In the genomic region with DNA sequence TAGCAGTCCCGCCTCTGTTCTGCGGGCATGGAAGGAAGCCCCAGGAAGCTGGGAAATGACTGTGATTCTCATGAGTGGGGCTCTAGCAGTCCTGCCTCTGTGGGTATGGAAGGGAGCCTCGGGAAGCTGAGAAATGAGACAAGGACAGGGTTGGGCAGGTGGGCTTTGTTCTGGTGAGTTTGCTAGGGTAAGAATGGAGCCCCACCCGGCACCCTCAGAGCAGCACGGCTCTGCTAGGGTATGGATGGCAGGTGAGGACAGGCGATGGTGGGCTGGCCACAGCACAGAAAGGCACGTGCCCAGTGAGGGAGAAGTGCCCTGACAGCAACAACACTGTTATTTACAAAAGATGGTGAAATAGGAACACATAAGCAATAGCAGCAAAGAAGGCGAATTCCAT, we compare ENCODE assay signal across 19 cellular contexts.
"Had no signal": no experiment of that assay in that cellular context is flagged by ENCODE, and none has a peak within 500 bp of the region (broad histone marks: within the 10 kb centered on the region; RNA-seq: fewer than 3 reads in every experiment).

No MANE protein-coding gene starts in this region.

- H3K27ac ChIP-seq: body of pancreas, dorsolateral prefrontal cortex, SK-N-MC, skin epidermis had no signal

- H3K27ac Mint-ChIP-seq: activated CD4-positive, alpha-beta T cell treated with anti-CD3 and anti-CD28 coated beads for 36 hours; activated naive CD8-positive, alpha-beta T cell treated with anti-CD3 and anti-CD28 coated beads for 36 hours; activated T-helper 17 cell treated with anti-CD3 and anti-CD28 coated beads, Interleukin-2, amount 50 U/mL, for 72 hours; memory B cell; stimulated activated naive CD8-positive, alpha-beta T cell treated with anti-CD3 and anti-CD28 coated beads, Interleukin-15, Interleukin-2, amounts not matched to agents 100 ng/mL and 50 ng/mL, for 24 hours; T-helper 2 cell treated with Interferon-gamma antibody and Interleukin-4, amounts not matched to agents 5 μg/mL and 100 μg/mL, for 36 hours had no signal

- H3K9me3 Mint-ChIP-seq: activated naive CD8-positive, alpha-beta T cell treated with anti-CD3 and anti-CD28 coated beads for 36 hours; activated T-helper 17 cell treated with anti-CD3 and anti-CD28 coated beads, Interleukin-2, amount 50 U/mL, for 72 hours; memory B cell; naive thymus-derived CD8-positive, alpha-beta T cell; stimulated activated naive CD8-positive, alpha-beta T cell treated with anti-CD3 and anti-CD28 coated beads, Interleukin-15, Interleukin-2, amounts not matched to agents 100 ng/mL and 50 ng/mL, for 24 hours; T-helper 2 cell treated with Interferon-gamma antibody and Interleukin-4, amounts not matched to agents 5 μg/mL and 100 μg/mL, for 36 hours; WTC11 had no signal

- H3K27me3 ChIP-seq: body of pancreas, heart right ventricle had no signal

- H3K27me3 Mint-ChIP-seq: activated CD4-positive, alpha-beta T cell treated with anti-CD3 and anti-CD28 coated beads for 36 hours; activated naive CD8-positive, alpha-beta T cell treated with anti-CD3 and anti-CD28 coated beads for 36 hours; activated T-helper 17 cell treated with anti-CD3 and anti-CD28 coated beads, Interleukin-2, amount 50 U/mL, for 72 hours; memory B cell; naive thymus-derived CD8-positive, alpha-beta T cell; stimulated activated naive CD8-positive, alpha-beta T cell treated with anti-CD3 and anti-CD28 coated beads, Interleukin-15, Interleukin-2, amounts not matched to agents 100 ng/mL and 50 ng/mL, for 24 hours had no signal

- DNase-seq: activated CD4-positive, alpha-beta T cell treated with anti-CD3 and anti-CD28 coated beads for 36 hours; activated CD4-positive, alpha-beta T cell treated with anti-CD3 and anti-CD28 coated beads, Interleukin-2, amount 50 U/mL, for 48 hours; activated naive CD4-positive, alpha-beta T cell; activated naive CD8-positive, alpha-beta T cell treated with anti-CD3 and anti-CD28 coated beads for 36 hours; amniotic stem cell; body of pancreas; central memory CD4-positive, alpha-beta T cell; dorsolateral prefrontal cortex; erythroblast; heart right ventricle; naive thymus-derived CD8-positive, alpha-beta T cell; retina had no signal

- H3K4me3 ChIP-seq: body of pancreas, dorsolateral prefrontal cortex, heart right ventricle, SK-N-MC, skin epidermis had no signal

- H3K36me3 Mint-ChIP-seq: activated naive CD8-positive, alpha-beta T cell treated with anti-CD3 and anti-CD28 coated beads for 36 hours; memory B cell; naive thymus-derived CD8-positive, alpha-beta T cell; WTC11 had no signal

- H3K4me1 Mint-ChIP-seq: memory B cell had no signal

- H3K9me3 ChIP-seq: body of pancreas, heart right ventricle had no signal

- ATAC-seq: activated CD4-positive, alpha-beta T cell treated with anti-CD3 and anti-CD28 coated beads for 36 hours; activated T-helper 17 cell treated with anti-CD3 and anti-CD28 coated beads, Interleukin-2, amount 50 U/mL, for 72 hours; body of pancreas; naive thymus-derived CD8-positive, alpha-beta T cell; WTC11 had no signal

- H3K4me3 Mint-ChIP-seq: activated CD4-positive, alpha-beta T cell treated with anti-CD3 and anti-CD28 coated beads for 36 hours; activated naive CD8-positive, alpha-beta T cell treated with anti-CD3 and anti-CD28 coated beads for 36 hours; activated T-helper 17 cell treated with anti-CD3 and anti-CD28 coated beads, Interleukin-2, amount 50 U/mL, for 72 hours; memory B cell; naive thymus-derived CD8-positive, alpha-beta T cell; stimulated activated naive CD8-positive, alpha-beta T cell treated with anti-CD3 and anti-CD28 coated beads, Interleukin-15, Interleukin-2, amounts not matched to agents 100 ng/mL and 50 ng/mL, for 24 hours; T-helper 2 cell treated with Interferon-gamma antibody and Interleukin-4, amounts not matched to agents 5 μg/mL and 100 μg/mL, for 36 hours; WTC11 had no signal
